Comparison of ENCODE assay signal across 16 cellular contexts in genomic region chr11:9717719-9718118, GRCh38. TPM values are rescaled to one million over a fixed set of nuclear protein-coding genes. Genes with fewer than 3 reads are reported as not detected.
A peak's percentile ranks its signal among the peaks of the same experiment; 100 is the strongest.
DNase-seq lines count a peak whose midpoint lies in the region; ATAC-seq lines count a peak whose summit lies in the region.
"Had no signal": no experiment of that assay in that cellular context is flagged by ENCODE, and none has a peak within 500 bp of the region (broad histone marks: within the 10 kb centered on the region; RNA-seq: fewer than 3 reads in every experiment).

No MANE protein-coding gene starts in this region.

- ATAC-seq in memory B cell (ENCODE audit: low read depth) (no peak), HG02885 (IDR thresholded peaks at IDR 0.05; ENCODE audit: poor library complexity, unreplicated experiment) (no peak)
- ATAC-seq: Panc1 had no signal

- H3K4me1 Mint-ChIP-seq in memory B cell = peaks cover 46% of the 10 kb centered on the region

- H3K4me3 Mint-ChIP-seq in memory B cell = no peak overlapping the region

- peak overlapping the region; percentile 15 for H3K27ac Mint-ChIP-seq in memory B cell

- WGBS in thymus = over 99% methylated on average over 2 of the region's 2 CpGs

- H3K27ac ChIP-seq in thymus (ENCODE audit: low read depth) (peak overlapping the region; percentile 38), caudate nucleus (ENCODE audit: low read depth, low read length) (no peak overlapping the region)

- H3K9me3 ChIP-seq in thymus (ENCODE audit: control insufficient read depth) = no peaks in the 10 kb centered on the region

- H3K36me3 ChIP-seq in thymus (ENCODE audit: control insufficient read depth, insufficient read depth) = peaks cover 7% of the 10 kb centered on the region

- DNase-seq in NCI-H1417 (lab: John Stamatoyannopoulos, UW) (peak in 2 of 3 experiments; percentile 51 to 72), NCI-H1417 treated with DMSO at 0.1 percent for 48 hours (lab: John Stamatoyannopoulos, UW) (no peak), RPMI7951 (ENCODE audit: low read depth) (peak; percentile 45), memory B cell (ENCODE audit: low spot score in 2 of 2) (no peak), NCI-H2196 treated with DMSO at 0.1 percent for 48 hours (lab: John Stamatoyannopoulos, UW; ENCODE audit: unreplicated experiment) (no peak), caudate nucleus (lab: John Stamatoyannopoulos, UW) (no peak)
- DNase-seq: 8988T; DMS 273 treated with DMSO at 0.1 percent for 48 hours; effector CD8-positive, alpha-beta T cell; HCEC 1CT; head of caudate nucleus; NCI-H2171 treated with DMSO at 0.1 percent for 48 hours had no signal

- H3K4me3 ChIP-seq in thymus (ENCODE audit: low read length) = no peak overlapping the region

- H3K27me3 ChIP-seq in thymus (ENCODE audit: control insufficient read depth, insufficient read depth) = no peaks in the 10 kb centered on the region

- H3K9me3 Mint-ChIP-seq in memory B cell = no peaks in the 10 kb centered on the region

- H3K27me3 Mint-ChIP-seq in memory B cell = no peaks in the 10 kb centered on the region
- H3K27me3 Mint-ChIP-seq: progenitor cell of endocrine pancreas had no signal

- peaks cover 4% of the 10 kb centered on the region for H3K4me1 ChIP-seq in thymus (ENCODE audit: control insufficient read depth, insufficient read depth, low read length)

- peaks cover 36% of the 10 kb centered on the region for H3K36me3 Mint-ChIP-seq in memory B cell

RNA-seq across cellular contexts. Expression of gene SWAP70, which starts 53.8 kb away (rescaled TPM):
- 20.2 and 25.6 TPM in 2 replicates for total RNA-seq in RPMI7951 (2014; rRNA removed; shearing (Covaris generic))
- 17.8 TPM for polyA plus RNA-seq in thymus

Comparison
In these comparisons a context has a peak if more than half of its experiments do, and no peak if none do; other contexts are left out.
1. DNase-seq: peak in NCI-H1417 (2 of 3) and RPMI7951 (single experiment); none in NCI-H1417 treated with DMSO at 0.1 percent for 48 hours (single experiment), memory B cell (0 of 2), NCI-H2196 treated with DMSO at 0.1 percent for 48 hours (single experiment) and caudate nucleus (0 of 61).